1 cellular context compared by ENCODE assay signal in the genomic region with DNA sequence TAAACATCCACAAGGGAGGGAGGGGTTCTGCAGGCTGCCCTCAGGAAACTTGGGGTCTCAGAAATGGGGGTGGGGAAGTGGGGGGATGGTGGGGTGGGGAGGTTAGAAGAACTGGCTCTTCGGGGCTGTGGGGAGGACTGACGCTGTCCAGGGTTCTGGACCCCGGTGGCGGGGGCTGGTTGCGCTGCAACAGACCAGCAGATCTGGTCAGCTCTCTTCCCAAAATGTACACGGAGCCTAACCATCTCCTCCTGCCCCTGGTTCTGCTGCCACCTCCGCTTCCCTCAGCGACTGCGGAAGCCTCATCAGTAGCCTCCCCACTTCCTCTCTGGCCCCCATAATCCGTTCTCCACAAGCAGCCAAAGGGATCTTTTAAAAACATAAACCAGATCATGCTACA.
TF ChIP-seq lines count a peak whose summit lies in the region.

No MANE protein-coding gene starts in this region.

TF ChIP-seq in IMR-90, 13 proteins besides CTCF, POLR2A, EP300 and RAD21:
- TF ChIP-seq SMC3 (IDR thresholded peaks at IDR 0.05; ENCODE audit: low read depth, low read length) (no peak), MAZ (IDR thresholded peaks at IDR 0.05; ENCODE audit: borderline replicate concordance, low read depth, low read length) (peak; percentile 71; the same call in 1 of the 2 replicates), CEBPB (IDR thresholded peaks at IDR 0.05; ENCODE audit: low read depth, low read length) (no peak), RCOR1 (IDR thresholded peaks at IDR 0.05; ENCODE audit: insufficient replicate concordance, low read length) (no peak), BHLHE40 (IDR thresholded peaks at IDR 0.05; ENCODE audit: low read depth, low read length) (no peak)
